Comparison of ENCODE assay signal across 8 cellular contexts in the genomic region with DNA sequence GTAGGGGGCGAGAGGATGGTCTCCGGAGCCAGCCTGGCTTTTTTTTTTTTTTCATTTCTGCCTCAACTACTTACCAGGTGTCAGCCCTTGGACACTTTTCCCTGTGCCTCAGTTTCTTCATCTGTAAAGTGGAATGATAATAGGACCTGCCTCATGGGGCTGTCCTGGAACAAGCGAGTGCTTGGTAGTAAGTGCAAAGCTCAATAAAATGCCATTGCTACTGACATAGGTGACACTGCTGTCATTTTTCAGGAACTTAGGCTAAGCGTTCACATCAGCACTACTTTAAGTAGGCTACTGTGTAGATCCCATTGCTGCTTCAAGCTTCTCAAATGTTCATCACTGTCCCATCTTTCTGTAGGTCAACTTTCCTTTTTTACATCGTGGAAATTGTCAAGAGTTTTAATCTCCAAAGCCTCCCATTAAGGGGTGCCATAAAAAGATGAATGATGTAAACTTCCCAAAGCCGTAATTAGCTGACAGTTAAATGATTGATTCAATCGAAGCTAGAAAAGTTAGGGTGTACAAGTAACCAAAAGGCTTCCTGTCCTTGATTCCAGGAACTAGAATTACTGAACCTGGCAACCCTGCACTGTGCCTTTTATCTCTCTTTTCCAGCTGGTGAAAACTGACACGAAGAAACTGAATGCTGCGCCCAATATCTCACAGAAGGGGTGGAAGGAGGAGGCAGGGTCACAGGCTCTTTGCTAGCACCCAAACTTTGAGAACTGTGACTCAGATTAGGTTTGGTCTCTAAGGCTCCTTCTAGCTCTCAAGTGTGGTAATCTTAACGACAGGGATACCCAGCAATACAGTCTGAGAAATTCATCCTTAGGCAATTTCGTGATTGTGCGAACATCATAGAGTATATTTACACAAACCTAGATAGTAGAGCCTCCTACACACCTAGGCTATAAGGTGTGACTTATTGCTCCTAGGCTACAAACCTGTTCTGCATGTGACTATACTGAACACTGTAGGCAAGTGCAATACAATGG. TPM values are rescaled to one million over a fixed set of nuclear protein-coding genes. Genes with fewer than 3 reads are reported as not detected.
DNase-seq lines count a peak whose midpoint lies in the region; ATAC-seq and TF ChIP-seq lines count a peak whose summit lies in the region.

No MANE protein-coding gene starts in this region.

- CTCF ChIA-PET in Caco-2 (lab: Charles Lee), result interaction anchor here (0.8 to 2.3 kb wide), 3 partner anchors 95 to 145 kb away, joined by 3 to 8 read pairs (median 4); no protein-coding TSS in a partner anchor

- BruUV-seq in Caco-2 (replicated peaks; lab: Mats Ljungman, UMichigan), result TSS peak; percentile 83

- H3K4me3 Mint-ChIP-seq in Caco-2 (ENCODE audit: unreplicated experiment), result peak overlapping the region; percentile 82
- H3K4me3 Mint-ChIP-seq in IgD-negative memory B cell, result peak overlapping the region; percentile 91 to 96 (median 94)
- H3K4me3 Mint-ChIP-seq in activated naive CD8-positive, alpha-beta T cell, result peak overlapping the region; percentile 94

- H3K27ac Mint-ChIP-seq in Caco-2 (ENCODE audit: unreplicated experiment), result peak overlapping the region; percentile 81
- H3K27ac Mint-ChIP-seq in IgD-negative memory B cell, result peak overlapping the region; percentile 86 to 95 (median 88)
- peak overlapping the region; percentile 93 for H3K27ac Mint-ChIP-seq in activated naive CD8-positive, alpha-beta T cell

- H3K9me3 Mint-ChIP-seq in Caco-2 (ENCODE audit: unreplicated experiment), result no peaks in the 10 kb centered on the region
- H3K9me3 Mint-ChIP-seq in IgD-negative memory B cell, result peaks cover 0 to 7% (median 1%) of the 10 kb centered on the region in 3 donors
- peaks cover 5% of the 10 kb centered on the region for H3K9me3 Mint-ChIP-seq in activated naive CD8-positive, alpha-beta T cell (ENCODE audit: low read depth)

- H3K9me3 ChIP-seq in Caco-2, result peaks cover 2% of the 10 kb centered on the region; the same call in 1 of the 2 replicates

- no peaks in the 10 kb centered on the region for H3K27me3 ChIP-seq in Caco-2 (replicated peaks; ENCODE audit: control insufficient read depth, insufficient read depth, low read length)

- no peaks in the 10 kb centered on the region for H3K36me3 ChIP-seq in Caco-2 (ENCODE audit: control insufficient read depth, insufficient read depth, low read length)

- peak in 1 of 2 experiments; percentile 58 for DNase-seq in Caco-2
- no peak for DNase-seq in DMS153 treated with DMSO at 0.1 percent for 48 hours (lab: John Stamatoyannopoulos, UW; ENCODE audit: unreplicated experiment)
- DNase-seq in AG08396 (ENCODE audit: low spot score), result no peak

- H3K27ac ChIP-seq in skin epidermis, result peak overlapping the region in 20 of 21 experiments; percentile 40 to 97 (median 90)

- peaks cover 6% of the 10 kb centered on the region for H3K36me3 Mint-ChIP-seq in Caco-2 (ENCODE audit: insufficient read depth, unreplicated experiment)
- peaks cover 2% of the 10 kb centered on the region for H3K36me3 Mint-ChIP-seq in IgD-negative memory B cell
- peaks cover 1% of the 10 kb centered on the region for H3K36me3 Mint-ChIP-seq in activated naive CD8-positive, alpha-beta T cell

- H3K4me3 ChIP-seq in Caco-2 (ENCODE audit: low read depth, low read length), result peak overlapping the region; percentile 94
- H3K4me3 ChIP-seq in iPS-11a (ENCODE audit: low read depth, low read length), result peak overlapping the region; percentile 88
- H3K4me3 ChIP-seq in skin epidermis, result peak overlapping the region; percentile 79 to 96 (median 91)

- intact Hi-C loops in Caco-2 (cut with micrococcal nuclease; ENCODE audit: unreplicated experiment), result loop anchor here (1.0 to 2.0 kb wide), 2 partner anchors 74 to 113 kb away; no protein-coding TSS in a partner anchor

- no peaks in the 10 kb centered on the region for H3K27me3 Mint-ChIP-seq in Caco-2 (ENCODE audit: insufficient read depth, unreplicated experiment)
- H3K27me3 Mint-ChIP-seq in IgD-negative memory B cell, result no peaks in the 10 kb centered on the region
- no peaks in the 10 kb centered on the region for H3K27me3 Mint-ChIP-seq in activated naive CD8-positive, alpha-beta T cell

- H3K4me1 ChIP-seq in Caco-2, result peaks cover 46% of the 10 kb centered on the region

- no peak for ATAC-seq in HG02970 (IDR thresholded peaks at IDR 0.05; ENCODE audit: low FRiP score, unreplicated experiment)

- peaks cover 25% of the 10 kb centered on the region for H3K4me1 Mint-ChIP-seq in Caco-2 (ENCODE audit: low read depth, unreplicated experiment)
- H3K4me1 Mint-ChIP-seq in IgD-negative memory B cell, result peaks cover 30 to 40% (median 33%) of the 10 kb centered on the region in 3 donors
- peaks cover 46% of the 10 kb centered on the region for H3K4me1 Mint-ChIP-seq in activated naive CD8-positive, alpha-beta T cell (ENCODE audit: low read depth)

- no peak for TF ChIP-seq CTCF in Caco-2 (IDR thresholded peaks at IDR 0.05; ENCODE audit: insufficient read depth in 1 of 2, low read depth in 1 of 2, low read length in 1 of 2, severe bottlenecking in 1 of 2, unreplicated experiment in 1 of 2)

- POLR2A ChIA-PET in Caco-2 (lab: Charles Lee), result interaction anchor here (0.6 to 1.0 kb wide), 3 partner anchors 73 to 324 kb away, joined by 3 to 4 read pairs (median 3); no protein-coding TSS in a partner anchor

RNA-seq across cellular contexts. Expression of gene USP6NL, which starts 0.9 kb away (rescaled TPM):
- 34.1 and 35.6 TPM in 2 replicates for total RNA-seq in Caco-2 (2022)
- 39.3 TPM for polyA plus RNA-seq in IgD-negative memory B cell
